ENCODE assay signal across 8 cellular contexts in the genomic region with DNA sequence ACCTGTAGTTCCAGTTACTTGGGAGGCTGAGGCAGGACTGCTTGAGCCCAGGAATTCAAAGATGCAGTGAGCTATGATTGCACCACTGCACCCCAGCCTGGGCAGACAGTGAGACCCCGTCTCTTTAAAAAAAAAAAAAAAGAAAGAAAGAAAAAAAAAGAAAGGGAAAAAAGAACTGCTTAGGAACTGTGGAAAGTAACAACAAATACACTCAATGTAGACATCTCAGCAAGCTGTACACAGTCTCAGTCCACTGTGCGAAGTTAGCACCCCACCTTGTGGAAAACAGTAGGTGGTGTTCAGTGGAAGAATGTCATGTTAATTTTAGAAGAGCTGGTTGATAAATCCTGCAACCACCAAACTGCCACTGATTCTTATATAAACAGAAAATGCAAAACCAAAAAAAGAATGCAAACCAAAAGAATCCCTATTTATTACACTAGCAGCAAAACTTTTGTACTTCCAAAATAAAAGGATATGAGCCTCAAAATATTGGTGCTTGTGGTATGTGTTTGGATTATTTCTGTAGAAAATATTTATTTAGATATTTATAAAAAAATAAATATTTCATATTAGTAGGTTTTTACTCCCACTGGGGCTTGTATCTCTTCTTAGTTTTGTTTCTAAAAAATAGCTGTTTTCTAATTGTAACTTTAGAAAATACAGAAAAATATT. TPM values are rescaled to one million over a fixed set of nuclear protein-coding genes. Genes with fewer than 3 reads are reported as not detected.
DNase-seq lines count a peak whose midpoint lies in the region; FAIRE-seq and TF ChIP-seq lines count a peak whose summit lies in the region.

No MANE protein-coding gene starts in this region.

- H3K4me1 Mint-ChIP-seq in activated CD4-positive, alpha-beta memory T cell treated with anti-CD3 and anti-CD28 coated beads for 36 hours (ENCODE audit: low read depth) = no peaks in the 10 kb centered on the region
- H3K4me1 Mint-ChIP-seq in activated CD4-positive, alpha-beta memory T cell treated with anti-CD3 and anti-CD28 coated beads, Interleukin-2, amount 10 ng/mL, durations not matched to agents 7 days and 5 days = no peaks in the 10 kb centered on the region

- H3K36me3 Mint-ChIP-seq in activated CD4-positive, alpha-beta memory T cell treated with anti-CD3 and anti-CD28 coated beads for 36 hours = no peaks in the 10 kb centered on the region
- no peaks in the 10 kb centered on the region for H3K36me3 Mint-ChIP-seq in activated CD4-positive, alpha-beta memory T cell treated with anti-CD3 and anti-CD28 coated beads, Interleukin-2, amount 10 ng/mL, durations not matched to agents 7 days and 5 days (ENCODE audit: low read depth)

- H3K4me3 ChIP-seq in OCI-LY3 (ENCODE audit: low read length) = no peak overlapping the region
- no peak overlapping the region for H3K4me3 ChIP-seq in vagina

- no peaks in the 10 kb centered on the region for H3K27me3 ChIP-seq in OCI-LY3 (ENCODE audit: low read depth, low read length)
- H3K27me3 ChIP-seq in vagina = no peaks in the 10 kb centered on the region

- no peaks in the 10 kb centered on the region for H3K9me3 Mint-ChIP-seq in activated CD4-positive, alpha-beta memory T cell treated with anti-CD3 and anti-CD28 coated beads for 36 hours
- no peaks in the 10 kb centered on the region for H3K9me3 Mint-ChIP-seq in activated CD4-positive, alpha-beta memory T cell treated with anti-CD3 and anti-CD28 coated beads, Interleukin-2, amount 10 ng/mL, durations not matched to agents 7 days and 5 days

- H3K4me3 Mint-ChIP-seq in activated CD4-positive, alpha-beta memory T cell treated with anti-CD3 and anti-CD28 coated beads for 36 hours = no peak overlapping the region
- H3K4me3 Mint-ChIP-seq in activated CD4-positive, alpha-beta memory T cell treated with anti-CD3 and anti-CD28 coated beads, Interleukin-2, amount 10 ng/mL, durations not matched to agents 7 days and 5 days = no peak overlapping the region

- H3K9me3 ChIP-seq in OCI-LY3 (ENCODE audit: insufficient read depth, low read length) (no peaks in the 10 kb centered on the region), vagina (no peaks in the 10 kb centered on the region)

- TF ChIP-seq CTCF in OCI-LY3 (IDR thresholded peaks at IDR 0.05; ENCODE audit: low read depth, low read length) (peak; percentile 60), vagina (IDR thresholded peaks at IDR 0.05) (peak; percentile 68 to 87 (median 72))

- no peak overlapping the region for H3K27ac Mint-ChIP-seq in activated CD4-positive, alpha-beta memory T cell treated with anti-CD3 and anti-CD28 coated beads for 36 hours
- no peak overlapping the region for H3K27ac Mint-ChIP-seq in activated CD4-positive, alpha-beta memory T cell treated with anti-CD3 and anti-CD28 coated beads, Interleukin-2, amount 10 ng/mL, durations not matched to agents 7 days and 5 days

- H3K4me2 ChIP-seq in OCI-LY3 (ENCODE audit: low read length) = no peak overlapping the region

- H3K4me1 ChIP-seq in OCI-LY3 (ENCODE audit: low read length) (peaks cover 6% of the 10 kb centered on the region; the same call in 1 of the 2 replicates), vagina (peaks cover 15% of the 10 kb centered on the region)

- peak; percentile 12 for DNase-seq in activated CD4-positive, alpha-beta memory T cell treated with anti-CD3 and anti-CD28 coated beads for 36 hours
- no peak for DNase-seq in activated CD4-positive, alpha-beta memory T cell treated with anti-CD3 and anti-CD28 coated beads, Interleukin-2, amount 10 ng/mL, durations not matched to agents 7 days and 5 days
- DNase-seq in HS-27A (ENCODE audit: low read depth) (peak; percentile 66), dedifferentiated amniotic fluid mesenchymal stem cell (ENCODE audit: extremely low spot score) (peak; percentile 89), medulla oblongata (ENCODE audit: extremely low spot score) (peak; percentile 87), vagina (ENCODE audit: extremely low spot score in 2 of 2) (no peak), GM19239 (ENCODE audit: insufficient read length, low spot score) (no peak)

- H3K79me2 ChIP-seq in OCI-LY3 (ENCODE audit: low read length) = no peaks in the 10 kb centered on the region

- no peak for FAIRE-seq in GM19239 (lab: Jason Lieb, UNC)

- H3K36me3 ChIP-seq in OCI-LY3 (replicated peaks; ENCODE audit: low read depth, low read length) (no peaks in the 10 kb centered on the region), vagina (no peaks in the 10 kb centered on the region)

- POLR2A ChIA-PET in activated CD4-positive, alpha-beta memory T cell treated with anti-CD3 and anti-CD28 coated beads for 36 hours (lab: Charles Lee) = no interaction called here
- POLR2A ChIA-PET in activated CD4-positive, alpha-beta memory T cell treated with anti-CD3 and anti-CD28 coated beads, Interleukin-2, amount 10 ng/mL, durations not matched to agents 7 days and 5 days (lab: Charles Lee) = interaction anchor here (0.8 kb wide), 1 partner anchor 187 kb away, joined by 4 read pairs; no protein-coding TSS in a partner anchor

- no peak for TF ChIP-seq POLR2A in vagina (IDR thresholded peaks at IDR 0.05)

- no peak overlapping the region for H3K9ac ChIP-seq in OCI-LY3 (ENCODE audit: low read length)

- intact Hi-C loops in activated CD4-positive, alpha-beta memory T cell treated with anti-CD3 and anti-CD28 coated beads for 36 hours (cut with micrococcal nuclease) = loop anchor here (5.0 kb wide), 2 partner anchors 79 to 114 kb away; a partner anchor contains a TSS
- intact Hi-C loops in vagina (cut with DNase I) = loop anchor here (2.0 kb wide), 1 partner anchor 187 kb away; no protein-coding TSS in a partner anchor

- CTCF ChIA-PET in activated CD4-positive, alpha-beta memory T cell treated with anti-CD3 and anti-CD28 coated beads for 36 hours (lab: Charles Lee) = interaction anchor here (0.5 to 3.0 kb wide), 6 partner anchors 119 to 211 kb away, joined by 3 to 48 read pairs (median 3); a partner anchor contains a TSS
- CTCF ChIA-PET in activated CD4-positive, alpha-beta memory T cell treated with anti-CD3 and anti-CD28 coated beads, Interleukin-2, amount 10 ng/mL, durations not matched to agents 7 days and 5 days (lab: Charles Lee) = interaction anchor here (0.7 to 3.0 kb wide), 8 partner anchors 9 to 1015 kb away, joined by 3 to 64 read pairs (median 3); no protein-coding TSS in a partner anchor

- H2AFZ ChIP-seq in OCI-LY3 (ENCODE audit: low read depth, low read length) = no peak overlapping the region

- H4K20me1 ChIP-seq in OCI-LY3 (ENCODE audit: insufficient read depth, low read length) = no peaks in the 10 kb centered on the region

- H3K27ac ChIP-seq in OCI-LY3 (ENCODE audit: low read length) (no peak overlapping the region), vagina (peak overlapping the region; percentile 77)

- H3K27me3 Mint-ChIP-seq in activated CD4-positive, alpha-beta memory T cell treated with anti-CD3 and anti-CD28 coated beads for 36 hours = no peaks in the 10 kb centered on the region
- no peaks in the 10 kb centered on the region for H3K27me3 Mint-ChIP-seq in activated CD4-positive, alpha-beta memory T cell treated with anti-CD3 and anti-CD28 coated beads, Interleukin-2, amount 10 ng/mL, durations not matched to agents 7 days and 5 days

RNA-seq across cellular contexts. Expression of a gene that starts 31.1 kb away (rescaled TPM):
- 1 to 10 TPM; 4.3 to 4.4 TPM for total RNA-seq in activated CD4-positive, alpha-beta memory T cell treated with anti-CD3 and anti-CD28 coated beads for 36 hours
- 1 to 10 TPM; 2.4 to 2.7 TPM for total RNA-seq in activated CD4-positive, alpha-beta memory T cell treated with anti-CD3 and anti-CD28 coated beads, Interleukin-2, amount 10 ng/mL, durations not matched to agents 7 days and 5 days
- 0.74 TPM for total RNA-seq in vagina

Comparison
In these comparisons a context has a peak if more than half of its experiments do, and no peak if none do; other contexts are left out.
1. DNase-seq: peak in activated CD4-positive, alpha-beta memory T cell treated with anti-CD3 and anti-CD28 coated beads for 36 hours (single experiment), HS-27A (single experiment), dedifferentiated amniotic fluid mesenchymal stem cell (single experiment) and medulla oblongata (single experiment); none in activated CD4-positive, alpha-beta memory T cell treated with anti-CD3 and anti-CD28 coated beads, Interleukin-2, amount 10 ng/mL, durations not matched to agents 7 days and 5 days (single experiment), vagina (0 of 2) and GM19239 (single experiment).